In the genomic region with DNA sequence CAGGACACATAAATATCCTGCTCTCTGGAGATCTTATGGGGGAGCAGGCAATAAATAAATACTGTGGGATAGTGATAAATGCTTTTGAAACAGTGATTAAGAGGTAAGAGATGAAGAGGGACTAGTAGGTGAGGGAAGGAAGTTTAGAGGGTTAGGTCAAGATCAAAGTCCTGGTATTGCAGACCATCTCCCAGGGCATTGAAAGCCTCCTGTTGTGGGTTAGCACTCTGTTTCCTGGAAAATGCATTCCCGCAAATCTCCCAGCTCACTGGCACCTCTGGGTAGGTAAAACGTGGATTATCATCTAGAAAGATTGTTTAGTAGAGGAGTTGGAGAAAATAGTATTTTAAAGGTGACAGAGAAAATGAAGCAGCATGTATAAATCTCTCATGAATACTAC, we compare ENCODE assay signal across 12 cellular contexts. TPM values are rescaled to one million over a fixed set of nuclear protein-coding genes. Genes with fewer than 3 reads are reported as not detected.
A peak's percentile ranks its signal among the peaks of the same experiment; 100 is the strongest.
DNase-seq lines count a peak whose midpoint lies in the region; ATAC-seq and TF ChIP-seq lines count a peak whose summit lies in the region.
"Had no signal": no experiment of that assay in that cellular context is flagged by ENCODE, and none has a peak within 500 bp of the region (broad histone marks: within the 10 kb centered on the region; RNA-seq: fewer than 3 reads in every experiment).

No MANE protein-coding gene starts in this region.

- H3K4me1 ChIP-seq in Panc1 (ENCODE audit: control insufficient read depth, insufficient read depth, low read length) (peaks cover 4% of the 10 kb centered on the region), endocrine pancreas (ENCODE audit: control insufficient read depth, insufficient read depth, low read length) (no peaks in the 10 kb centered on the region), trophoblast cell (ENCODE audit: control insufficient read depth in 1 of 2, insufficient read depth in 2 of 2, low read length in 2 of 2) (peaks cover 3% of the 10 kb centered on the region in 2 experiments), adrenal gland (replicated peaks in 1 of 2) (peaks cover 5 to 21% of the 10 kb centered on the region in 2 donors), left lung (peaks cover 0 to 16% of the 10 kb centered on the region in 2 donors)

- no peak overlapping the region for H4K8ac ChIP-seq in trophoblast cell (ENCODE audit: low read depth, low read length)

- no peak overlapping the region for H2BK12ac ChIP-seq in trophoblast cell (ENCODE audit: low read length)

- H3K36me3 ChIP-seq in Panc1 (ENCODE audit: control insufficient read depth, insufficient read depth, low read length) = peaks cover 4% of the 10 kb centered on the region; the same call in 1 of the 2 replicates
- H3K36me3 ChIP-seq in endocrine pancreas (ENCODE audit: control insufficient read depth, insufficient read depth, low read length) = no peaks in the 10 kb centered on the region
- H3K36me3 ChIP-seq in trophoblast cell (ENCODE audit: control insufficient read depth in 1 of 2, insufficient read depth in 2 of 2, low read length in 2 of 2) = no peaks in the 10 kb centered on the region
- no peaks in the 10 kb centered on the region for H3K36me3 ChIP-seq in adrenal gland (replicated peaks in 1 of 2)
- H3K36me3 ChIP-seq in left lung = no peaks in the 10 kb centered on the region
- H3K36me3 ChIP-seq: left ventricle myocardium inferior had no signal

- peak; percentile 7 for TF ChIP-seq POLR2A in GM18951 (IDR thresholded peaks at IDR 0.05; ENCODE audit: extremely low read depth, insufficient read depth, insufficient read length)
- no peak for TF ChIP-seq POLR2A in adrenal gland (IDR thresholded peaks at IDR 0.05)

- H3K9ac ChIP-seq in endocrine pancreas (ENCODE audit: control insufficient read depth, insufficient read depth, low read length) (no peak overlapping the region), trophoblast cell (ENCODE audit: low read length) (no peak overlapping the region)

- H2AK5ac ChIP-seq in trophoblast cell (ENCODE audit: low read length) = no peak overlapping the region

- no peak overlapping the region for H2BK5ac ChIP-seq in trophoblast cell (ENCODE audit: low read depth, low read length, poor library complexity)

- POLR2A ChIA-PET in Panc1 (lab: Charles Lee) = interaction anchor here (0.7 kb wide), 1 partner anchor 386 kb away, joined by 3 read pairs; no protein-coding TSS in a partner anchor

- H3K9me3 ChIP-seq in Panc1 (ENCODE audit: control insufficient read depth, insufficient read depth, low read depth, low read length) = no peaks in the 10 kb centered on the region
- no peaks in the 10 kb centered on the region for H3K9me3 ChIP-seq in endocrine pancreas (ENCODE audit: control insufficient read depth, low read length)
- H3K9me3 ChIP-seq in trophoblast cell (ENCODE audit: insufficient read depth, low read depth, low read length) = no peaks in the 10 kb centered on the region
- no peaks in the 10 kb centered on the region for H3K9me3 ChIP-seq in adrenal gland (replicated peaks in 1 of 3)
- H3K9me3 ChIP-seq in left lung = no peaks in the 10 kb centered on the region
- H3K9me3 ChIP-seq: left ventricle myocardium inferior had no signal

- peaks cover 8% of the 10 kb centered on the region for H3K79me2 ChIP-seq in trophoblast cell (ENCODE audit: control insufficient read depth, insufficient read depth, low read length, poor library complexity)

- no peak for DNase-seq in Panc1 (ENCODE audit: low read depth, low spot score)
- no peak for DNase-seq in trophoblast cell
- DNase-seq in adrenal gland = no peak
- DNase-seq in left lung = no peak
- no peak for DNase-seq in NCI-H1694 treated with DMSO at 0.1 percent for 48 hours (lab: John Stamatoyannopoulos, UW)
- DNase-seq in NCI-H774 (lab: John Stamatoyannopoulos, UW) = no peak
- DNase-seq: activated CD4-positive, alpha-beta T cell treated with anti-CD3 and anti-CD28 coated beads, Interleukin-2, amount 50 U/mL, for 4 hours; KG1; left ventricle myocardium inferior; stimulated activated CD4-positive, alpha-beta T cell treated with anti-CD3 and anti-CD28 coated beads, Interleukin-2, amount 100 ng/mL, for 48 hours had no signal

- H3K4me2 ChIP-seq in trophoblast cell (ENCODE audit: low read length) = peak overlapping the region; percentile 36

- TF ChIP-seq CTCF in Panc1 (IDR thresholded peaks at IDR 0.05) = no peak
- no peak for TF ChIP-seq CTCF in adrenal gland (IDR thresholded peaks at IDR 0.05)
- no peak for TF ChIP-seq CTCF in left lung (IDR thresholded peaks at IDR 0.05)

- H4K91ac ChIP-seq in trophoblast cell (ENCODE audit: low read depth, low read length) = no peak overlapping the region

- in situ Hi-C loops in GM18951 (cut with MboI; ENCODE audit: low sequenced_read_pairs, unreplicated experiment) = no loop called here
- in situ Hi-C loops in Panc1 (cut with HindIII; ENCODE audit: low pct_unique_long_range_greater_than_20kb, low sequenced_read_pairs) = no loop called here

- peak overlapping the region; percentile 21 for H3K4ac ChIP-seq in trophoblast cell (ENCODE audit: low read depth, low read length)

- H3K18ac ChIP-seq in trophoblast cell (ENCODE audit: low read length) = no peak overlapping the region

- BruUV-seq in Panc1 (replicated peaks; lab: Mats Ljungman, UMichigan) = TSS peak; percentile 72

- intact Hi-C loops in Panc1 (cut with micrococcal nuclease; ENCODE audit: unreplicated experiment) = no loop called here
- intact Hi-C loops in adrenal gland (cut with DNase I) = no loop called here
- intact Hi-C loops in left lung (cut with DNase I) = loop anchor here in 1 of 2 donors (10.0 kb wide), 1 partner anchor 183 kb away; a partner anchor contains a TSS

- CTCF ChIA-PET in Panc1 (lab: Charles Lee) = no interaction called here

- H3K14ac ChIP-seq in trophoblast cell (ENCODE audit: low read length) = no peak overlapping the region

- H3K4me3 ChIP-seq in Panc1 (ENCODE audit: low read depth in 2 of 2, low read length in 2 of 2) (peak overlapping the region; percentile 66 to 77; a peak in 3 of 4 replicates), endocrine pancreas (ENCODE audit: control insufficient read depth, insufficient read depth, low read length) (peak overlapping the region; percentile 82), trophoblast cell (ENCODE audit: low read depth, low read length) (no peak overlapping the region), adrenal gland (no peak overlapping the region), left lung (peak overlapping the region in 1 of 2 donors; percentile 58)

- H3K79me1 ChIP-seq in trophoblast cell (ENCODE audit: low read length) = peaks cover 6% of the 10 kb centered on the region

- no peak overlapping the region for H2AFZ ChIP-seq in trophoblast cell (ENCODE audit: insufficient read depth, low read length, poor library complexity)

- H3K27ac ChIP-seq in Panc1 (ENCODE audit: low read length) (peak overlapping the region; percentile 48; the same call in 1 of the 2 replicates), trophoblast cell (ENCODE audit: low read depth, low read length) (no peak overlapping the region), adrenal gland (no peak overlapping the region), left lung (peak overlapping the region in 1 of 2 donors; percentile 92)
- H3K27ac ChIP-seq: left ventricle myocardium inferior had no signal

- ATAC-seq in Panc1 (no peak), left lung (no peak)

- H3K23ac ChIP-seq in trophoblast cell (ENCODE audit: low read length) = no peak overlapping the region

- 100% methylated on average over 1 of the region's 2 CpGs for WGBS in trophoblast cell (ENCODE audit: extremely low coverage, insufficient coverage, insufficient read length)
- 70 to 82% (median 73%) methylated on average over 2 of the region's 2 CpGs for WGBS in adrenal gland, 4 donors

- H3K27me3 ChIP-seq in Panc1 (ENCODE audit: control insufficient read depth, insufficient read depth, low read length) = no peaks in the 10 kb centered on the region
- H3K27me3 ChIP-seq in endocrine pancreas (ENCODE audit: control insufficient read depth, insufficient read depth, low read length) = no peaks in the 10 kb centered on the region
- H3K27me3 ChIP-seq in trophoblast cell (ENCODE audit: insufficient read depth, low read length) = no peaks in the 10 kb centered on the region
- no peaks in the 10 kb centered on the region for H3K27me3 ChIP-seq in adrenal gland
- peaks cover 0 to 67% of the 10 kb centered on the region in 2 donors for H3K27me3 ChIP-seq in left lung

- H4K12ac ChIP-seq in trophoblast cell (ENCODE audit: low read depth, low read length) = no peak overlapping the region

- no peak overlapping the region for H2BK120ac ChIP-seq in trophoblast cell (ENCODE audit: insufficient read depth, low read length, poor library complexity)

RNA-seq across cellular contexts. Expression of a gene that starts 2.2 kb away (rescaled TPM):
- total RNA-seq in Panc1 (2021; ENCODE audit: unreplicated experiment) (16.7 TPM), adrenal gland (10 to 100 TPM in 7 of 8 donors, 1 to 10 TPM in 1; 9.9 to 29.3 (median 17.4) TPM), left lung (100 to 1,000 TPM in 1 of 2 donors, 10 to 100 TPM in 1; 65.8 to 122 TPM)
- polyA plus RNA-seq in Panc1 (2012; ENCODE audit: insufficient read length) = 5.5 TPM
- 11.4 TPM in 2 replicates for polyA plus RNA-seq in trophoblast cell (2013)
- polyA plus RNA-seq in adrenal gland = 10 to 100 TPM in 1 of 3 donors, 1 to 10 TPM in 2; 4.7 to 11.0 (median 5.9) TPM

RNA-seq across cellular contexts. Expression of a gene that starts 7.8 kb away (rescaled TPM):
- total RNA-seq in Panc1 (2021; ENCODE audit: unreplicated experiment) (39.0 TPM), adrenal gland (10 to 100 TPM; 13.6 to 32.8 (median 27.2) TPM), left lung (10 to 100 TPM; 25.7 to 39.0 TPM)
- 9.6 TPM for polyA plus RNA-seq in Panc1 (2012; ENCODE audit: insufficient read length)
- 16.6 and 17.3 TPM in 2 replicates for polyA plus RNA-seq in trophoblast cell (2013)
- 10 to 100 TPM in 1 of 3 donors, 1 to 10 TPM in 2; 3.9 to 33.3 (median 5.6) TPM for polyA plus RNA-seq in adrenal gland

Comparison
In these comparisons a context has a peak if more than half of its experiments do, and no peak if none do; other contexts are left out.
1. H3K4me3 ChIP-seq: peak in Panc1 (2 of 2) and endocrine pancreas (single experiment); none in trophoblast cell (single experiment) and adrenal gland (0 of 4).